ENCODE assay signal across 9 cellular contexts in genomic region chr6:140079328-140079727, GRCh38.
A peak's percentile ranks its signal among the peaks of the same experiment; 100 is the strongest.
DNase-seq lines count a peak whose midpoint lies in the region; ATAC-seq and TF ChIP-seq lines count a peak whose summit lies in the region.
"Had no signal": no experiment of that assay in that cellular context is flagged by ENCODE, and none has a peak within 500 bp of the region (broad histone marks: within the 10 kb centered on the region; RNA-seq: fewer than 3 reads in every experiment).

No MANE protein-coding gene starts in this region.

- no peaks in the 10 kb centered on the region for H3K36me3 ChIP-seq in sigmoid colon
- H3K36me3 ChIP-seq: WERI-Rb-1 had no signal

- no peaks in the 10 kb centered on the region for H3K36me3 Mint-ChIP-seq in brain
- H3K36me3 Mint-ChIP-seq in activated CD8-positive, alpha-beta T cell treated with anti-CD3 and anti-CD28 coated beads for 36 hours (ENCODE audit: low read depth) = no peaks in the 10 kb centered on the region

- TF ChIP-seq CTCF in brain (conservative IDR thresholded peaks at IDR 0.05) (no peak), sigmoid colon (IDR thresholded peaks at IDR 0.05) (no peak)
- TF ChIP-seq CTCF in activated CD8-positive, alpha-beta T cell treated with anti-CD3 and anti-CD28 coated beads for 36 hours (IDR thresholded peaks at IDR 0.05) = no peak

- no peaks in the 10 kb centered on the region for H3K9me3 ChIP-seq in sigmoid colon

- CTCF ChIA-PET in activated CD8-positive, alpha-beta T cell treated with anti-CD3 and anti-CD28 coated beads for 36 hours (lab: Charles Lee) = no interaction called here

- peaks cover 0 to 40% (median 31%) of the 10 kb centered on the region in 4 donors for H3K4me1 ChIP-seq in sigmoid colon

- peak overlapping the region; percentile 29 to 89 (median 80) for H3K27ac Mint-ChIP-seq in brain
- no peak overlapping the region for H3K27ac Mint-ChIP-seq in activated CD8-positive, alpha-beta T cell treated with anti-CD3 and anti-CD28 coated beads for 36 hours

- TF ChIP-seq POLR2A in sigmoid colon (IDR thresholded peaks at IDR 0.05) = no peak

- no peaks in the 10 kb centered on the region for H3K27me3 Mint-ChIP-seq in brain
- H3K27me3 Mint-ChIP-seq in activated CD8-positive, alpha-beta T cell treated with anti-CD3 and anti-CD28 coated beads for 36 hours = peaks cover 8% of the 10 kb centered on the region

- 65 to 82% methylated on average over 5 of the region's 5 CpGs for WGBS in sigmoid colon, 2 donors

- no peak overlapping the region for H3K4me3 ChIP-seq in sigmoid colon

- H3K9me3 Mint-ChIP-seq in brain = no peaks in the 10 kb centered on the region
- no peaks in the 10 kb centered on the region for H3K9me3 Mint-ChIP-seq in activated CD8-positive, alpha-beta T cell treated with anti-CD3 and anti-CD28 coated beads for 36 hours

- peak overlapping the region in 1 of 5 experiments; percentile 31 for H3K4me3 Mint-ChIP-seq in brain
- H3K4me3 Mint-ChIP-seq in activated CD8-positive, alpha-beta T cell treated with anti-CD3 and anti-CD28 coated beads for 36 hours = no peak overlapping the region

- ATAC-seq in left colon (peak; percentile 35), GM21619 (IDR thresholded peaks at IDR 0.05; ENCODE audit: unreplicated experiment) (no peak), HG02678 (IDR thresholded peaks at IDR 0.05; ENCODE audit: unreplicated experiment) (no peak)
- ATAC-seq in activated CD8-positive, alpha-beta T cell treated with anti-CD3 and anti-CD28 coated beads for 36 hours = no peak

- POLR2A ChIA-PET in activated CD8-positive, alpha-beta T cell treated with anti-CD3 and anti-CD28 coated beads for 36 hours (lab: Charles Lee) = no interaction called here

- DNase-seq in EL (peak; percentile 47), left colon (no peak), sigmoid colon (no peak), cerebellar cortex (ENCODE audit: low spot score) (no peak)
- no peak for DNase-seq in activated CD8-positive, alpha-beta T cell treated with anti-CD3 and anti-CD28 coated beads for 36 hours
- DNase-seq: WERI-Rb-1 had no signal

- TF ChIP-seq EP300 in sigmoid colon (IDR thresholded peaks at IDR 0.05) = no peak

- intact Hi-C loops in left colon (cut with DNase I, micrococcal nuclease) (no loop called here), sigmoid colon (cut with DNase I) (loop anchor here (10.0 kb wide), 2 partner anchors 195 to 705 kb away; partner anchors contain the start of gene CITED2)
- intact Hi-C loops in activated CD8-positive, alpha-beta T cell treated with anti-CD3 and anti-CD28 coated beads for 36 hours (cut with micrococcal nuclease) = no loop called here

- H3K27ac ChIP-seq in sigmoid colon = peak overlapping the region; percentile 37 to 69 (median 51)
- H3K27ac ChIP-seq: WERI-Rb-1 had no signal

- H3K27me3 ChIP-seq in sigmoid colon = no peaks in the 10 kb centered on the region

- peaks cover 26% of the 10 kb centered on the region for H3K4me1 Mint-ChIP-seq in brain
- H3K4me1 Mint-ChIP-seq in activated CD8-positive, alpha-beta T cell treated with anti-CD3 and anti-CD28 coated beads for 36 hours (ENCODE audit: low read depth) = no peaks in the 10 kb centered on the region
